In genomic region chr3:32482693-32483092, GRCh38 we compare ENCODE assay signal across 20 cellular contexts.
"Had no signal": no experiment of that assay in that cellular context is flagged by ENCODE, and none has a peak within 500 bp of the region (broad histone marks: within the 10 kb centered on the region; RNA-seq: fewer than 3 reads in every experiment).

No MANE protein-coding gene starts in this region.

- H3K27ac ChIP-seq: cardiac muscle cell, parathyroid adenoma, right lobe of liver had no signal

- H3K4me1 ChIP-seq: parathyroid adenoma, right lobe of liver had no signal

- H3K4me3 Mint-ChIP-seq: activated CD8-positive, alpha-beta T cell treated with anti-CD3 and anti-CD28 coated beads for 36 hours; activated naive CD8-positive, alpha-beta T cell treated with anti-CD3 and anti-CD28 coated beads for 36 hours; activated T-helper 1 cell treated with anti-CD3 and anti-CD28 coated beads, Interleukin-12 subunit alpha, Interleukin-12 subunit beta, Interleukin-2, Interleukin-4 antibody, amounts not matched to agents 30 ng/mL and 10 ng/mL and 1 ng/mL, durations not matched to agents 14 hours and 24 hours and 36 hours; dendritic cell treated with granulocyte-macrophage colony-stimulating factor and Interleukin-4, amounts not matched to agents 40 ng/mL and 50 ng/mL, for 4 days; naive thymus-derived CD4-positive, alpha-beta T cell had no signal

- H3K9me3 Mint-ChIP-seq: activated CD8-positive, alpha-beta T cell treated with anti-CD3 and anti-CD28 coated beads for 36 hours; activated naive CD8-positive, alpha-beta T cell treated with anti-CD3 and anti-CD28 coated beads for 36 hours; activated T-helper 1 cell treated with anti-CD3 and anti-CD28 coated beads, Interleukin-12 subunit alpha, Interleukin-12 subunit beta, Interleukin-2, Interleukin-4 antibody, amounts not matched to agents 30 ng/mL and 10 ng/mL and 1 ng/mL, durations not matched to agents 14 hours and 24 hours and 36 hours; dendritic cell treated with granulocyte-macrophage colony-stimulating factor and Interleukin-4, amounts not matched to agents 40 ng/mL and 50 ng/mL, for 4 days had no signal

- DNase-seq: activated CD4-positive, alpha-beta T cell treated with anti-CD3 and anti-CD28 coated beads for 48 hours; activated CD8-positive, alpha-beta T cell treated with anti-CD3 and anti-CD28 coated beads for 36 hours; activated naive CD8-positive, alpha-beta T cell treated with anti-CD3 and anti-CD28 coated beads for 36 hours; amygdala; effector CD8-positive, alpha-beta T cell; left ventricle myocardium superior; mesenchymal stem cell; mucosa of descending colon; naive thymus-derived CD4-positive, alpha-beta T cell; right lobe of liver; stimulated activated CD4-positive, alpha-beta T cell treated with anti-CD3 and anti-CD28 coated beads, Interleukin-4, amount 100 ng/mL, for 24 hours; stimulated activated naive CD4-positive, alpha-beta T cell treated with Interleukin-2 at 50 U/mL for 16 hours had no signal

- H3K4me3 ChIP-seq: cardiac muscle cell, mucosa of descending colon, right lobe of liver, smooth muscle cell, tibial nerve had no signal

- H3K27me3 Mint-ChIP-seq: activated CD8-positive, alpha-beta T cell treated with anti-CD3 and anti-CD28 coated beads for 36 hours; activated naive CD8-positive, alpha-beta T cell treated with anti-CD3 and anti-CD28 coated beads for 36 hours; dendritic cell treated with granulocyte-macrophage colony-stimulating factor and Interleukin-4, amounts not matched to agents 40 ng/mL and 50 ng/mL, for 4 days; naive thymus-derived CD4-positive, alpha-beta T cell had no signal

- H3K9me3 ChIP-seq: mucosa of descending colon, right lobe of liver, tibial nerve had no signal

- H3K27me3 ChIP-seq: cardiac muscle cell, right lobe of liver, tibial nerve had no signal

- FAIRE-seq: TTC549, urothelium cell line had no signal

- H3K27ac Mint-ChIP-seq: activated CD8-positive, alpha-beta T cell treated with anti-CD3 and anti-CD28 coated beads for 36 hours; activated naive CD8-positive, alpha-beta T cell treated with anti-CD3 and anti-CD28 coated beads for 36 hours; dendritic cell treated with granulocyte-macrophage colony-stimulating factor and Interleukin-4, amounts not matched to agents 40 ng/mL and 50 ng/mL, for 4 days had no signal

- ATAC-seq: left ventricle myocardium superior; mucosa of descending colon; naive thymus-derived CD4-positive, alpha-beta T cell; right lobe of liver had no signal
